ENCODE assay signal across 25 cellular contexts in the genomic region with DNA sequence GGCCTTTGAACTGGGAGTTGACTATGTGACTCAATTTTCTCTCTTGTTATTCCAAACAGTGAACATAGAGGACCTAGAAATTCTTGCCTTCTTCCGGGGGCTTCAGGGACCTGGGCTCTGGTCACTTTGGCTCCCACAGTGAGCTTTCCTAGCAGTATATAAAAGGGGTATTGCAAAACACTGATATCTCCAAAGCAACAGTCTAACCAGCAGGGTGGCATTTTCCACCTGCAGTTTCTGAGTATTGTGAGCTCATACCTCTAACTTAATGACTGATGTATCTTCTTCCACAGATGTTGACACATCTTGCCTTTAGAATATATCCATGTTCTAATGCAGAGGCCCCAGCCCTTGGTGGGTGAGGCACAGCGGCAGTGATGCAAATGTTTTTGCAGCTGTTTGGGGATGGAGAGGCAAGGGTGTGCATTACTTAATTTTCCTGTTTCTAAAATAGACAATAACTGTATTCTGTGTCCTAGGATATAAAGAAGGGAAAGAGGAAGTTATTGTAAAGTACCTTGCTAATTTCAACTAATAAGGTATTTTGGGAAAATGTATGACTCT. TPM values are rescaled to one million over a fixed set of nuclear protein-coding genes. Genes with fewer than 3 reads are reported as not detected.
"Had no signal": no experiment of that assay in that cellular context is flagged by ENCODE, and none has a peak within 500 bp of the region (broad histone marks: within the 10 kb centered on the region; RNA-seq: fewer than 3 reads in every experiment).

No MANE protein-coding gene starts in this region.

- H3K27me3 ChIP-seq: dorsolateral prefrontal cortex, left lung, neural progenitor cell, right atrium auricular region, stomach, testis, upper lobe of left lung had no signal

- H2AFZ ChIP-seq: neural progenitor cell had no signal

- H3K4me2 ChIP-seq: neural progenitor cell had no signal

- DNase-seq: activated CD4-positive, alpha-beta T cell treated with anti-CD3 and anti-CD28 coated beads for 48 hours; activated CD4-positive, CD25-positive, alpha-beta regulatory T cell; activated CD8-positive, alpha-beta T cell treated with anti-CD3 and anti-CD28 coated beads for 36 hours; activated naive CD4-positive, alpha-beta T cell treated with anti-CD3 and anti-CD28 coated beads for 36 hours; activated naive CD8-positive, alpha-beta T cell treated with anti-CD3 and anti-CD28 coated beads, Interleukin-2, amount 50 U/mL, for 24 hours; activated T-cell treated with anti-CD3 and anti-CD28 coated beads, Interleukin-2, amount 50 U/mL, for 1 hour; anterior cingulate cortex; caudate nucleus; dorsolateral prefrontal cortex; head of caudate nucleus; left lung; naive B cell; small intestine; stimulated activated CD4-positive, alpha-beta T cell treated with anti-CD3 and anti-CD28 coated beads, Interleukin-4, amount 100 ng/mL, for 1 hour; stomach; testis; upper lobe of left lung had no signal

- H3K36me3 ChIP-seq: left lung, neural progenitor cell, prostate gland, right atrium auricular region had no signal

- H3K4me3 ChIP-seq: dorsolateral prefrontal cortex, left lung, neural progenitor cell, prostate gland, right atrium auricular region, stomach, testis, upper lobe of left lung had no signal

- H3K4me1 ChIP-seq: prostate gland, right atrium auricular region, testis had no signal

- H3K9me3 ChIP-seq: left lung, prostate gland, right atrium auricular region, stomach, testis, upper lobe of left lung had no signal

- H3K27ac ChIP-seq: dorsolateral prefrontal cortex, left lung, prostate gland, right atrium auricular region, stomach, testis, upper lobe of left lung had no signal

RNA-seq across cellular contexts. Expression of a gene that starts 45.7 kb away (rescaled TPM):
- total RNA-seq: activated naive CD4-positive, alpha-beta T cell treated with anti-CD3 and anti-CD28 coated beads for 36 hours; activated T-helper 2 cell treated with anti-CD3 and anti-CD28 coated beads, Interferon-gamma antibody, Interleukin-2, Interleukin-4, amounts not matched to agents 10 μg/mL and 5 μg/mL and 100 μg/mL, durations not matched to agents 14 hours and 24 hours and 36 hours; epithelial cell of proximal tubule; frontal cortex; left lung; lung microvascular endothelial cell; osteocyte; right atrium auricular region; upper lobe of left lung had no signal
- polyA plus RNA-seq: stomach had no signal
